ENCODE assay signal across 25 cellular contexts in the genomic region with DNA sequence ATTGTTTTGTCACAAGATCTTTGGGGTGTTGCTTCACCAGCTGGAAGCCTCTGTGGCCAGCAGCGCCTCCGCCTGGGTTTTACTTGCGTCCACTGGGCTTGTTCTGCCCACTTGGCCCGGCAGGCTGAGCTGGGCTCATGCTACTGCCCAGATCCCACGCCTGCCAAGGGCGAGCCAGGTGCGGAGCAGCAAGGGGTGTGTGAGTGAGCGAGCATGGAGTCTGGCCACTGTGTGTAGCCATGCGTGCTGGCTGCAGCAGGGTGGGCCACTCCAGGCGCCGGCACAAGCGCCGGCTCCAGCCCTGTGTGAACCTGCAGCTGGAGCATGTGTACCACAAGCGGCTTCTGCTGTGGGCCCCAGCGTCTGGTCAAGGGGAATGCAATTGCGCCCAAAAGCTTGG.
A peak's percentile ranks its signal among the peaks of the same experiment; 100 is the strongest.
DNase-seq lines count a peak whose midpoint lies in the region; ATAC-seq, FAIRE-seq and TF ChIP-seq lines count a peak whose summit lies in the region.
"Had no signal": no experiment of that assay in that cellular context is flagged by ENCODE, and none has a peak within 500 bp of the region (broad histone marks: within the 10 kb centered on the region; RNA-seq: fewer than 3 reads in every experiment).

No MANE protein-coding gene starts in this region.

- H3K9me3 ChIP-seq in A549 (no peaks in the 10 kb centered on the region), psoas muscle (no peaks in the 10 kb centered on the region)
- H3K9me3 ChIP-seq: BE2C; BLaER1 treated with 17β-estradiol and CSF1 and Interleukin-3, amounts not matched to agents 10 nM and 100 nM had no signal

- intact Hi-C loops in psoas muscle (cut with DNase I): no loop called here

- no peak for TF ChIP-seq RAD21 in A549 (conservative IDR thresholded peaks at IDR 0.05 in 1 of 2, IDR thresholded peaks at IDR 0.05 in 1 of 2)

- no peak for TF ChIP-seq EP300 in A549 (IDR thresholded peaks at IDR 0.05)

- H3K36me3 ChIP-seq in psoas muscle (ENCODE audit: insufficient read depth in 1 of 2, low read depth in 1 of 2): no peaks in the 10 kb centered on the region
- H3K36me3 ChIP-seq: BE2C; BLaER1 treated with 17β-estradiol and CSF1 and Interleukin-3, amounts not matched to agents 10 nM and 100 nM had no signal

- H3K4me3 Mint-ChIP-seq in WTC11: no peak overlapping the region
- H3K4me3 Mint-ChIP-seq: CD14-positive monocyte; CD4-positive, alpha-beta T cell; CD8-positive, alpha-beta memory T cell had no signal

- no peaks in the 10 kb centered on the region for H3K27me3 ChIP-seq in psoas muscle (ENCODE audit: insufficient read depth in 3 of 3, low read length in 2 of 3)
- H3K27me3 ChIP-seq: BE2C; BLaER1 treated with 17β-estradiol and CSF1 and Interleukin-3, amounts not matched to agents 10 nM and 100 nM had no signal

- FAIRE-seq in A549 (lab: Jason Lieb, UNC): no peak
- FAIRE-seq: A204.1, D721Med, GM12891, GM18507, H54 had no signal

- H3K27ac ChIP-seq in A549: no peak overlapping the region
- H3K27ac ChIP-seq in psoas muscle: no peak overlapping the region
- H3K27ac ChIP-seq: 22Rv1; BLaER1 treated with 17β-estradiol and CSF1 and Interleukin-3, amounts not matched to agents 10 nM and 100 nM; GM23248 had no signal

- CTCF ChIA-PET in A549 (lab: Yijun Ruan, JAX): no interaction called here
- CTCF ChIA-PET in WTC11 (lab: Charles Lee): interaction anchor here (1.6 kb wide), 1 partner anchor 417 kb away, joined by 3 read pairs; no protein-coding TSS in a partner anchor

- H3K27ac Mint-ChIP-seq in WTC11: no peak overlapping the region
- H3K27ac Mint-ChIP-seq: CD4-positive, alpha-beta T cell; CD8-positive, alpha-beta memory T cell had no signal

- no peaks in the 10 kb centered on the region for H3K36me3 Mint-ChIP-seq in WTC11
- H3K36me3 Mint-ChIP-seq: CD14-positive monocyte; CD8-positive, alpha-beta memory T cell had no signal

- POLR2A ChIA-PET in A549 (lab: Yijun Ruan, JAX): no interaction called here
- POLR2A ChIA-PET in WTC11 (lab: Charles Lee): no interaction called here

- no peaks in the 10 kb centered on the region for H3K4me1 ChIP-seq in A549
- H3K4me1 ChIP-seq in psoas muscle: no peaks in the 10 kb centered on the region
- H3K4me1 ChIP-seq: BE2C; BLaER1 treated with 17β-estradiol and CSF1 and Interleukin-3, amounts not matched to agents 10 nM and 100 nM had no signal

- DNase-seq in A549 (ENCODE audit: low read depth in 1 of 2, low spot score in 1 of 2): no peak
- DNase-seq in WTC11 (ENCODE audit: low spot score): no peak
- DNase-seq in psoas muscle: peak in 1 of 2 donors; percentile 60
- DNase-seq in NCI-H526 (lab: John Stamatoyannopoulos, UW): no peak
- DNase-seq: ACHN; AML-193; BE2C; CD4-positive, alpha-beta T cell; CD8-positive, alpha-beta memory T cell; DMS 273 treated with DMSO at 0.1 percent for 48 hours; DMS79; EL; GDM1; GM23248; HCEC 1CT had no signal

- TF ChIP-seq POLR2A in A549 (IDR thresholded peaks at IDR 0.05; ENCODE audit: low read length): no peak

- ATAC-seq in A549 (peak; percentile 24 to 30; a peak in 4 of 6 replicates), WTC11 (peak; percentile 55; the same call in 1 of the 2 replicates), psoas muscle (peak; percentile 71 to 88 (median 81)), GM18873 (IDR thresholded peaks at IDR 0.05; ENCODE audit: low FRiP score, unreplicated experiment) (no peak), GM21390 (IDR thresholded peaks at IDR 0.05; ENCODE audit: unreplicated experiment) (no peak)

- no peak for TF ChIP-seq CTCF in A549 (IDR thresholded peaks at IDR 0.05)
- no peak for TF ChIP-seq CTCF in WTC11 (IDR thresholded peaks at IDR 0.05)
- TF ChIP-seq CTCF in psoas muscle (IDR thresholded peaks at IDR 0.05): no peak

- peaks cover 6% of the 10 kb centered on the region for H3K4me1 Mint-ChIP-seq in WTC11
- H3K4me1 Mint-ChIP-seq: CD14-positive monocyte; CD8-positive, alpha-beta memory T cell had no signal

- H3K4me2 ChIP-seq in A549: no peak overlapping the region
- H3K4me2 ChIP-seq: BLaER1 treated with 17β-estradiol and CSF1 and Interleukin-3, amounts not matched to agents 10 nM and 100 nM had no signal

- H3K4me3 ChIP-seq in A549: no peak overlapping the region
- H3K4me3 ChIP-seq in psoas muscle: no peak overlapping the region
- H3K4me3 ChIP-seq: BLaER1 treated with 17β-estradiol and CSF1 and Interleukin-3, amounts not matched to agents 10 nM and 100 nM; GM23248 had no signal

- 46% methylated on average over 16 of the region's 16 CpGs for WGBS in A549 (ENCODE audit: missing lambda C conversion rate)
- 53 to 67% (median 54%) methylated on average over 16 of the region's 16 CpGs for WGBS in psoas muscle, 3 donors

- H3K9me3 Mint-ChIP-seq in WTC11: peaks cover 8% of the 10 kb centered on the region; the same call in 1 of the 2 replicates
- H3K9me3 Mint-ChIP-seq: CD4-positive, alpha-beta T cell; CD8-positive, alpha-beta memory T cell had no signal

- no peaks in the 10 kb centered on the region; the same call in none of the 2 replicates for H3K27me3 Mint-ChIP-seq in WTC11 (ENCODE audit: low read depth)
- H3K27me3 Mint-ChIP-seq: CD4-positive, alpha-beta T cell had no signal

TF ChIP-seq in A549, 52 proteins besides CTCF, POLR2A, EP300 and RAD21:
- TF ChIP-seq HDAC2 (IDR thresholded peaks at IDR 0.05) (no peak), HOXB13 (CRISPR knock-in tag; IDR thresholded peaks at IDR 0.05; ENCODE audit: low read depth) (no peak)

TF ChIP-seq in WTC11, 78 proteins besides CTCF, POLR2A, EP300 and RAD21 (continues in another document):
- TF ChIP-seq, protein P1, sequence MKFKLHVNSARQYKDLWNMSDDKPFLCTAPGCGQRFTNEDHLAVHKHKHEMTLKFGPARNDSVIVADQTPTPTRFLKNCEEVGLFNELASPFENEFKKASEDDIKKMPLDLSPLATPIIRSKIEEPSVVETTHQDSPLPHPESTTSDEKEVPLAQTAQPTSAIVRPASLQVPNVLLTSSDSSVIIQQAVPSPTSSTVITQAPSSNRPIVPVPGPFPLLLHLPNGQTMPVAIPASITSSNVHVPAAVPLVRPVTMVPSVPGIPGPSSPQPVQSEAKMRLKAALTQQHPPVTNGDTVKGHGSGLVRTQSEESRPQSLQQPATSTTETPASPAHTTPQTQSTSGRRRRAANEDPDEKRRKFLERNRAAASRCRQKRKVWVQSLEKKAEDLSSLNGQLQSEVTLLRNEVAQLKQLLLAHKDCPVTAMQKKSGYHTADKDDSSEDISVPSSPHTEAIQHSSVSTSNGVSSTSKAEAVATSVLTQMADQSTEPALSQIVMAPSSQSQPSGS (CRISPR knock-in tag; IDR thresholded peaks at IDR 0.05; ENCODE audit: borderline replicate concordance, low read depth): no peak
- TF ChIP-seq, protein P2, sequence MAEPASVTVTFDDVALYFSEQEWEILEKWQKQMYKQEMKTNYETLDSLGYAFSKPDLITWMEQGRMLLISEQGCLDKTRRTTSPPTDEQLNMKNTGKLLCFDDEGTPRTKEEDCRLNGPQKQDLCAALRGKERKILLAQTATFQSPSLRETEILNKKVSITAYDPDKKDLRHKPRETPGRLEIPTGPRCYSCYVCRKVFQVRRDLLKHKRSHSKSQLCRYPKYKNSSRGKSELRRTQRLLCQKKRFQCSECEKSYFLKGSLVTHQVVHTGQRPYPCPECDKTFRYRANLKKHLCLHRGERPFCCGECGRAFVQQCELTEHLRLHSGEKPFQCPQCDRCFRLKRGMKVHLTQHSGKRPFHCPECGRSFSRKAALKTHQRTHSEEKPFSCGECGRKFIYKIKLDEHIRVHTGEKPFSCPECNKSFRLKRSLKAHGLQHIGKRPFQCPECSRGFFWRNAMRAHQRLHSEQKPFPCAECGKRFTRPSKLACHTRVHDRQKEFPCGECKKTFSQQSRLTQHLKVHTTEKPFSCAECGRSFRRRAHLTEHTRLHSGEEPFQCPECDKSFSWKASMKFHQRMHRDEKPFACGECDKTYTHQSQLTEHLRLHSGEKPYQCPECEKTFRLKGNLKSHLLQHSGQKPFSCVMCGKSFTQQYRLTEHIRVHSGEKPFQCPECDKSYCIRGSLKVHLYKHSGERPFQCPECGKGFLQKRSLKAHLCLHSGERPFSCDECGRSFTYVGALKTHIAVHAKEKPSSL (CRISPR knock-in tag; conservative IDR thresholded peaks at IDR 0.05): no peak
- TF ChIP-seq ZNF121 (CRISPR knock-in tag; IDR thresholded peaks at IDR 0.05) (no peak), NR2C2 (CRISPR knock-in tag; IDR thresholded peaks at IDR 0.05) (no peak)
- TF ChIP-seq, protein P3, sequence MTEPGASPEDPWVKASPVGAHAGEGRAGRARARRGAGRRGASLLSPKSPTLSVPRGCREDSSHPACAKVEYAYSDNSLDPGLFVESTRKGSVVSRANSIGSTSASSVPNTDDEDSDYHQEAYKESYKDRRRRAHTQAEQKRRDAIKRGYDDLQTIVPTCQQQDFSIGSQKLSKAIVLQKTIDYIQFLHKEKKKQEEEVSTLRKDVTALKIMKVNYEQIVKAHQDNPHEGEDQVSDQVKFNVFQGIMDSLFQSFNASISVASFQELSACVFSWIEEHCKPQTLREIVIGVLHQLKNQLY (CRISPR knock-in tag; IDR thresholded peaks at IDR 0.05): no peak
- TF ChIP-seq, protein P4, sequence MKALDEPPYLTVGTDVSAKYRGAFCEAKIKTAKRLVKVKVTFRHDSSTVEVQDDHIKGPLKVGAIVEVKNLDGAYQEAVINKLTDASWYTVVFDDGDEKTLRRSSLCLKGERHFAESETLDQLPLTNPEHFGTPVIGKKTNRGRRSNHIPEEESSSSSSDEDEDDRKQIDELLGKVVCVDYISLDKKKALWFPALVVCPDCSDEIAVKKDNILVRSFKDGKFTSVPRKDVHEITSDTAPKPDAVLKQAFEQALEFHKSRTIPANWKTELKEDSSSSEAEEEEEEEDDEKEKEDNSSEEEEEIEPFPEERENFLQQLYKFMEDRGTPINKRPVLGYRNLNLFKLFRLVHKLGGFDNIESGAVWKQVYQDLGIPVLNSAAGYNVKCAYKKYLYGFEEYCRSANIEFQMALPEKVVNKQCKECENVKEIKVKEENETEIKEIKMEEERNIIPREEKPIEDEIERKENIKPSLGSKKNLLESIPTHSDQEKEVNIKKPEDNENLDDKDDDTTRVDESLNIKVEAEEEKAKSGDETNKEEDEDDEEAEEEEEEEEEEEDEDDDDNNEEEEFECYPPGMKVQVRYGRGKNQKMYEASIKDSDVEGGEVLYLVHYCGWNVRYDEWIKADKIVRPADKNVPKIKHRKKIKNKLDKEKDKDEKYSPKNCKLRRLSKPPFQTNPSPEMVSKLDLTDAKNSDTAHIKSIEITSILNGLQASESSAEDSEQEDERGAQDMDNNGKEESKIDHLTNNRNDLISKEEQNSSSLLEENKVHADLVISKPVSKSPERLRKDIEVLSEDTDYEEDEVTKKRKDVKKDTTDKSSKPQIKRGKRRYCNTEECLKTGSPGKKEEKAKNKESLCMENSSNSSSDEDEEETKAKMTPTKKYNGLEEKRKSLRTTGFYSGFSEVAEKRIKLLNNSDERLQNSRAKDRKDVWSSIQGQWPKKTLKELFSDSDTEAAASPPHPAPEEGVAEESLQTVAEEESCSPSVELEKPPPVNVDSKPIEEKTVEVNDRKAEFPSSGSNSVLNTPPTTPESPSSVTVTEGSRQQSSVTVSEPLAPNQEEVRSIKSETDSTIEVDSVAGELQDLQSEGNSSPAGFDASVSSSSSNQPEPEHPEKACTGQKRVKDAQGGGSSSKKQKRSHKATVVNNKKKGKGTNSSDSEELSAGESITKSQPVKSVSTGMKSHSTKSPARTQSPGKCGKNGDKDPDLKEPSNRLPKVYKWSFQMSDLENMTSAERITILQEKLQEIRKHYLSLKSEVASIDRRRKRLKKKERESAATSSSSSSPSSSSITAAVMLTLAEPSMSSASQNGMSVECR (CRISPR knock-in tag; IDR thresholded peaks at IDR 0.05; ENCODE audit: borderline replicate concordance): no peak

Comparison
In these comparisons a context has a peak if more than half of its experiments do, and no peak if none do; other contexts are left out.
1. ATAC-seq: peak in A549 (2 of 2), WTC11 (single experiment) and psoas muscle (4 of 4); none in GM18873 (single experiment) and GM21390 (single experiment).